ENCODE assay signal across 8 cellular contexts in genomic region chr2:203673933-203674332, GRCh38. TPM values are rescaled to one million over a fixed set of nuclear protein-coding genes. Genes with fewer than 3 reads are reported as not detected.
A peak's percentile ranks its signal among the peaks of the same experiment; 100 is the strongest.
DNase-seq lines count a peak whose midpoint lies in the region; ATAC-seq and TF ChIP-seq lines count a peak whose summit lies in the region.

No MANE protein-coding gene starts in this region.

- TF ChIP-seq CTCF in GM10266 (IDR thresholded peaks at IDR 0.05; ENCODE audit: control insufficient read depth, insufficient read depth, low read depth, missing control alignments): no peak
- no peak for TF ChIP-seq CTCF in GM20000 (IDR thresholded peaks at IDR 0.05; ENCODE audit: extremely low read depth, missing control alignments)
- TF ChIP-seq CTCF in A673 (conservative IDR thresholded peaks at IDR 0.05; ENCODE audit: low read depth, low read length): no peak

- H3K4me3 Mint-ChIP-seq in activated T-helper 2 cell treated with anti-CD3 and anti-CD28 coated beads, Interferon-gamma antibody, Interleukin-2, Interleukin-4, amounts not matched to agents 10 μg/mL and 5 μg/mL and 100 μg/mL, durations not matched to agents 14 hours and 24 hours and 36 hours (ENCODE audit: low read depth): peak overlapping the region; percentile 51

- ATAC-seq in HG03460 (IDR thresholded peaks at IDR 0.05; ENCODE audit: unreplicated experiment): peak; percentile 99

- peaks cover 9% of the 10 kb centered on the region for H3K36me3 Mint-ChIP-seq in activated T-helper 2 cell treated with anti-CD3 and anti-CD28 coated beads, Interferon-gamma antibody, Interleukin-2, Interleukin-4, amounts not matched to agents 10 μg/mL and 5 μg/mL and 100 μg/mL, durations not matched to agents 14 hours and 24 hours and 36 hours (ENCODE audit: low read depth)

- POLR2A ChIA-PET in A673 (lab: Charles Lee; ENCODE audit: low non-redundant PET): no interaction called here

- no peaks in the 10 kb centered on the region for H3K27me3 ChIP-seq in A673 (replicated peaks; ENCODE audit: insufficient read depth, low read depth, low read length, poor library complexity)

- intact Hi-C loops in activated T-helper 2 cell treated with anti-CD3 and anti-CD28 coated beads, Interferon-gamma antibody, Interleukin-2, Interleukin-4, amounts not matched to agents 10 μg/mL and 5 μg/mL and 100 μg/mL, durations not matched to agents 14 hours and 24 hours and 36 hours (cut with micrococcal nuclease): loop anchor here (1.0 to 5.0 kb wide), 3 partner anchors 31 to 139 kb away; partner anchors contain the start of gene RAPH1
- intact Hi-C loops in A673 (cut with micrococcal nuclease; ENCODE audit: unreplicated experiment): no loop called here

- H3K27me3 Mint-ChIP-seq in activated T-helper 2 cell treated with anti-CD3 and anti-CD28 coated beads, Interferon-gamma antibody, Interleukin-2, Interleukin-4, amounts not matched to agents 10 μg/mL and 5 μg/mL and 100 μg/mL, durations not matched to agents 14 hours and 24 hours and 36 hours (ENCODE audit: low read depth): no peaks in the 10 kb centered on the region

- CTCF ChIA-PET in A673 (lab: Charles Lee): no interaction called here

- peaks cover 47% of the 10 kb centered on the region for H3K4me1 Mint-ChIP-seq in activated T-helper 2 cell treated with anti-CD3 and anti-CD28 coated beads, Interferon-gamma antibody, Interleukin-2, Interleukin-4, amounts not matched to agents 10 μg/mL and 5 μg/mL and 100 μg/mL, durations not matched to agents 14 hours and 24 hours and 36 hours (ENCODE audit: low read depth)

- no peaks in the 10 kb centered on the region for H3K9me3 ChIP-seq in A673 (ENCODE audit: low read depth, low read length, poor library complexity, severe bottlenecking)

- H3K36me3 ChIP-seq in A673 (ENCODE audit: insufficient read depth, low read length, poor library complexity, severe bottlenecking): no peaks in the 10 kb centered on the region

- peak overlapping the region; percentile 85 for H3K27ac Mint-ChIP-seq in activated T-helper 2 cell treated with anti-CD3 and anti-CD28 coated beads, Interferon-gamma antibody, Interleukin-2, Interleukin-4, amounts not matched to agents 10 μg/mL and 5 μg/mL and 100 μg/mL, durations not matched to agents 14 hours and 24 hours and 36 hours

- BruUV-seq in A673 (replicated peaks; lab: Mats Ljungman, UMichigan): no TSS peak

- no peak overlapping the region for H3K27ac ChIP-seq in A673 (ENCODE audit: low read depth, low read length, poor library complexity, severe bottlenecking)

- H3K4me3 ChIP-seq in A673 (ENCODE audit: low read depth, low read length, poor library complexity, severe bottlenecking): no peak overlapping the region

- no peaks in the 10 kb centered on the region for H3K4me1 ChIP-seq in A673 (ENCODE audit: insufficient read depth, low read length, poor library complexity, severe bottlenecking)

- DNase-seq in GM10266 (ENCODE audit: extremely low spot score) (peak; percentile 36), GM20000 (ENCODE audit: low spot score) (peak; percentile 34), A673 (ENCODE audit: low spot score) (no peak), middle frontal gyrus (ENCODE audit: extremely low spot score, low spot score) (no peak), amygdala (lab: John Stamatoyannopoulos, UW) (no peak)
- DNase-seq in activated T-helper 2 cell treated with anti-CD3 and anti-CD28 coated beads, Interferon-gamma antibody, Interleukin-2, Interleukin-4, amounts not matched to agents 10 μg/mL and 5 μg/mL and 100 μg/mL, durations not matched to agents 14 hours and 24 hours and 36 hours (ENCODE audit: low spot score): peak; percentile 46
- peak; percentile 32 to 53 for DNase-seq in stimulated activated CD8-positive, alpha-beta memory T cell treated with anti-CD3 and anti-CD28 coated beads, Interleukin-15, amount 100 ng/mL, for 48 hours (ENCODE audit: low read depth in 2 of 2)

- H3K9me3 Mint-ChIP-seq in activated T-helper 2 cell treated with anti-CD3 and anti-CD28 coated beads, Interferon-gamma antibody, Interleukin-2, Interleukin-4, amounts not matched to agents 10 μg/mL and 5 μg/mL and 100 μg/mL, durations not matched to agents 14 hours and 24 hours and 36 hours: peaks cover 14% of the 10 kb centered on the region

RNA-seq across cellular contexts. Expression of gene CD28, which starts 32.5 kb away (rescaled TPM):
- total RNA-seq in activated T-helper 2 cell treated with anti-CD3 and anti-CD28 coated beads, Interferon-gamma antibody, Interleukin-2, Interleukin-4, amounts not matched to agents 10 μg/mL and 5 μg/mL and 100 μg/mL, durations not matched to agents 14 hours and 24 hours and 36 hours: 53.6 and 59.3 TPM in 2 replicates
- total RNA-seq in A673 (2021): not detected in 2 replicates

Comparison
In these comparisons a context has a peak if more than half of its experiments do, and no peak if none do; other contexts are left out.
1. DNase-seq: peak in GM10266 (single experiment), GM20000 (single experiment), activated T-helper 2 cell treated with anti-CD3 and anti-CD28 coated beads, Interferon-gamma antibody, Interleukin-2, Interleukin-4, amounts not matched to agents 10 μg/mL and 5 μg/mL and 100 μg/mL, durations not matched to agents 14 hours and 24 hours and 36 hours (single experiment) and stimulated activated CD8-positive, alpha-beta memory T cell treated with anti-CD3 and anti-CD28 coated beads, Interleukin-15, amount 100 ng/mL, for 48 hours (2 of 2); none in A673 (single experiment), middle frontal gyrus (single experiment) and amygdala (0 of 56).
2. RNA of gene CD28, which starts 32.5 kb away (total RNA-seq): 53.6 to 59.3 TPM in activated T-helper 2 cell treated with anti-CD3 and anti-CD28 coated beads, Interferon-gamma antibody, Interleukin-2, Interleukin-4, amounts not matched to agents 10 μg/mL and 5 μg/mL and 100 μg/mL, durations not matched to agents 14 hours and 24 hours and 36 hours; not detected in A673; every median in the first group is over 10 times any median in the second.